In the genomic region with DNA sequence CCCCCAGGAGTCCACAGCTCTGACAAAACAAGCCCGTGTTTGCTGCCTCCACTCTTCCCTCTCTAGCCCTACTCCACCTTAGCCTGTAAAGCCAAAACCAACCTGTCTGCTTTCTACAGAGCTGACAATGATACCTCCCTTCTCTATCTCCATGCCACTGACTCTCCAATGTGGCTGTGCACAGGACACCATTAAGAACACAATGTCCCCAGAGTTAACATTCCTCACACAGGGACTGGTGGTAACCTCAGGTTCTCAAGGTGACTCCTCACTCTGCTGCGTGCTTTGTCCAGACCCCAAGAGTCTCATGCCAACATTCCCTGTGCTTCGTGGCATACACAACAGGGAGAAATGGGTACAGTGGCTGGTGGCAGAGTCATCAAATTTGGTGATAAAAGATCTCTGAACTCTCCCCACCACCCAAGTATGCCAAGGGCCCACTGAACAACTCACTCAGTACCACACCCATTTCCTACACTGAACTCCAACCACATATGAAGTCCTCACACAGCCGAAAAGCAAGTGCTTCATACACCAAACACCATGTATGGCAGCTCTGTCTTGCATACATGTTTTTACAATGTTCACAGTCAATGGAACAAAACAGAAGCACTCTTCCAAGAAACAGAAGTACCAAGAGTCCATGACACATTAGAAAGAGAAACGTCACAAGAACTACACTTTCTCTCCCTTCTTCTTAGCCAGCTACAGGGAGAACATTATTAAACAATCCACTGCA, we compare ENCODE assay signal across 17 cellular contexts. TPM values are rescaled to one million over a fixed set of nuclear protein-coding genes. Genes with fewer than 3 reads are reported as not detected.
DNase-seq lines count a peak whose midpoint lies in the region; ATAC-seq, FAIRE-seq and TF ChIP-seq lines count a peak whose summit lies in the region.
"Had no signal": no experiment of that assay in that cellular context is flagged by ENCODE, and none has a peak within 500 bp of the region (broad histone marks: within the 10 kb centered on the region; RNA-seq: fewer than 3 reads in every experiment).

No MANE protein-coding gene starts in this region.

- no peaks in the 10 kb centered on the region for H3K27me3 ChIP-seq in H9 (ENCODE audit: insufficient read depth, low read length)
- no peaks in the 10 kb centered on the region for H3K27me3 ChIP-seq in gastroesophageal sphincter
- H3K27me3 ChIP-seq: BLaER1 treated with 17β-estradiol and CSF1 and Interleukin-3, amounts not matched to agents 10 nM and 100 nM had no signal

- H4K5ac ChIP-seq in H9 (ENCODE audit: insufficient read length, low read depth, low read length): no peak overlapping the region

- H3K14ac ChIP-seq in H9 (ENCODE audit: insufficient read depth, low read length): no peak overlapping the region

- no peak for FAIRE-seq in frontal cortex (lab: Jason Lieb, UNC)
- FAIRE-seq: H54 had no signal

- H3K36me3 Mint-ChIP-seq in activated T-cell treated with anti-CD3 and anti-CD28 coated beads, Interleukin-2, amount 50 U/mL, for 4 hours (ENCODE audit: insufficient read depth): peaks cover 60% of the 10 kb centered on the region
- H3K36me3 Mint-ChIP-seq in H9 (ENCODE audit: insufficient read depth in 1 of 3, low read depth in 3 of 3): peaks cover 14 to 87% (median 74%) of the 10 kb centered on the region in 3 experiments
- H3K36me3 Mint-ChIP-seq in activated T-helper 2 cell treated with anti-CD3 and anti-CD28 coated beads, Interferon-gamma antibody, Interleukin-2, Interleukin-4, amounts not matched to agents 10 μg/mL and 5 μg/mL and 100 μg/mL, durations not matched to agents 14 hours and 24 hours and 36 hours (ENCODE audit: low read depth): peaks cover 80% of the 10 kb centered on the region
- H3K36me3 Mint-ChIP-seq in naive thymus-derived CD8-positive, alpha-beta T cell: peaks cover 11 to 68% (median 19%) of the 10 kb centered on the region in 3 donors

- peaks cover 36% of the 10 kb centered on the region for H3K4me1 Mint-ChIP-seq in activated T-cell treated with anti-CD3 and anti-CD28 coated beads, Interleukin-2, amount 50 U/mL, for 4 hours (ENCODE audit: low read depth)
- H3K4me1 Mint-ChIP-seq in H9: no peaks in the 10 kb centered on the region
- peaks cover 24% of the 10 kb centered on the region for H3K4me1 Mint-ChIP-seq in activated T-helper 2 cell treated with anti-CD3 and anti-CD28 coated beads, Interferon-gamma antibody, Interleukin-2, Interleukin-4, amounts not matched to agents 10 μg/mL and 5 μg/mL and 100 μg/mL, durations not matched to agents 14 hours and 24 hours and 36 hours (ENCODE audit: low read depth)
- peaks cover 17 to 33% (median 31%) of the 10 kb centered on the region in 4 donors for H3K4me1 Mint-ChIP-seq in naive thymus-derived CD8-positive, alpha-beta T cell

- peak overlapping the region; percentile 1 for H3K4me3 Mint-ChIP-seq in activated T-cell treated with anti-CD3 and anti-CD28 coated beads, Interleukin-2, amount 50 U/mL, for 4 hours
- H3K4me3 Mint-ChIP-seq in H9: no peak overlapping the region
- no peak overlapping the region for H3K4me3 Mint-ChIP-seq in activated T-helper 2 cell treated with anti-CD3 and anti-CD28 coated beads, Interferon-gamma antibody, Interleukin-2, Interleukin-4, amounts not matched to agents 10 μg/mL and 5 μg/mL and 100 μg/mL, durations not matched to agents 14 hours and 24 hours and 36 hours (ENCODE audit: low read depth)
- peak overlapping the region; percentile 17 to 80 (median 68) for H3K4me3 Mint-ChIP-seq in naive thymus-derived CD8-positive, alpha-beta T cell

- no peak overlapping the region for H2BK120ac ChIP-seq in H9 (ENCODE audit: low read depth, low read length, poor library complexity, severe bottlenecking)

- peaks cover 10% of the 10 kb centered on the region for H3K79me1 ChIP-seq in H9 (ENCODE audit: insufficient read depth, low read depth, low read length, poor library complexity, severe bottlenecking)

- H3K4me3 ChIP-seq in gastroesophageal sphincter: no peak overlapping the region
- H3K4me3 ChIP-seq: BLaER1 treated with 17β-estradiol and CSF1 and Interleukin-3, amounts not matched to agents 10 nM and 100 nM had no signal

- no peaks in the 10 kb centered on the region for H3K9me3 Mint-ChIP-seq in activated T-cell treated with anti-CD3 and anti-CD28 coated beads, Interleukin-2, amount 50 U/mL, for 4 hours
- H3K9me3 Mint-ChIP-seq in H9: no peaks in the 10 kb centered on the region
- H3K9me3 Mint-ChIP-seq in activated T-helper 2 cell treated with anti-CD3 and anti-CD28 coated beads, Interferon-gamma antibody, Interleukin-2, Interleukin-4, amounts not matched to agents 10 μg/mL and 5 μg/mL and 100 μg/mL, durations not matched to agents 14 hours and 24 hours and 36 hours: peaks cover 3% of the 10 kb centered on the region
- no peaks in the 10 kb centered on the region for H3K9me3 Mint-ChIP-seq in naive thymus-derived CD8-positive, alpha-beta T cell

- no peak overlapping the region for H3T11ph ChIP-seq in H9 (ENCODE audit: low read length)

- H3K18ac ChIP-seq in H9 (ENCODE audit: insufficient read length, low read depth, low read length): no peak overlapping the region

- no peak overlapping the region for H3K9ac ChIP-seq in H9 (ENCODE audit: extremely low read depth, insufficient read length, low read length)
- H3K9ac ChIP-seq: BLaER1 treated with 17β-estradiol and CSF1 and Interleukin-3, amounts not matched to agents 10 nM and 100 nM had no signal

- no peak overlapping the region for H2BK15ac ChIP-seq in H9 (ENCODE audit: low read depth, low read length)

- H2AFZ ChIP-seq in H9 (ENCODE audit: low read length): no peak overlapping the region

- H3K27ac ChIP-seq in H9 (ENCODE audit: insufficient read length, low read depth, low read length) (no peak overlapping the region), gastroesophageal sphincter (no peak overlapping the region)
- H3K27ac ChIP-seq: BLaER1 treated with 17β-estradiol and CSF1 and Interleukin-3, amounts not matched to agents 10 nM and 100 nM; WERI-Rb-1 had no signal

- no peaks in the 10 kb centered on the region for H4K20me1 ChIP-seq in H9 (ENCODE audit: control insufficient read depth, insufficient read depth, insufficient read length)

- peak overlapping the region; percentile 10 to 40 (median 15); a peak in 2 of 7 replicates for H3K27ac Mint-ChIP-seq in H9
- H3K27ac Mint-ChIP-seq in activated T-helper 2 cell treated with anti-CD3 and anti-CD28 coated beads, Interferon-gamma antibody, Interleukin-2, Interleukin-4, amounts not matched to agents 10 μg/mL and 5 μg/mL and 100 μg/mL, durations not matched to agents 14 hours and 24 hours and 36 hours: peak overlapping the region; percentile 70
- H3K27ac Mint-ChIP-seq in naive thymus-derived CD8-positive, alpha-beta T cell: peak overlapping the region; percentile 87 to 96 (median 92)

- H3K9me3 ChIP-seq in H9 (ENCODE audit: control insufficient read depth, low read depth, low read length): no peaks in the 10 kb centered on the region
- no peaks in the 10 kb centered on the region for H3K9me3 ChIP-seq in gastroesophageal sphincter
- H3K9me3 ChIP-seq: BLaER1 treated with 17β-estradiol and CSF1 and Interleukin-3, amounts not matched to agents 10 nM and 100 nM had no signal

- no peak overlapping the region for H4K91ac ChIP-seq in H9 (ENCODE audit: insufficient read length, low read depth, low read length)

- no CpG with 5 or more reads among the region's 5 CpGs for WGBS in H9 (ENCODE audit: extremely low coverage, insufficient read length, low lambda C conversion rate)
- 75 to 87% methylated on average over 3 to 5 of the region's 5 CpGs for WGBS in gastroesophageal sphincter (ENCODE audit: low coverage in 1 of 2), 2 donors

- no peak overlapping the region for H3K4ac ChIP-seq in H9 (ENCODE audit: low read depth, low read length)

- H3K4me2 ChIP-seq in H9 (ENCODE audit: insufficient read depth, insufficient read length, low read length): no peak overlapping the region

- TF ChIP-seq CTCF in H9 (conservative IDR thresholded peaks at IDR 0.05): no peak
- TF ChIP-seq CTCF in gastroesophageal sphincter (IDR thresholded peaks at IDR 0.05): no peak

- H3K27me3 Mint-ChIP-seq in activated T-cell treated with anti-CD3 and anti-CD28 coated beads, Interleukin-2, amount 50 U/mL, for 4 hours (ENCODE audit: low read depth): no peaks in the 10 kb centered on the region
- no peaks in the 10 kb centered on the region for H3K27me3 Mint-ChIP-seq in H9 (ENCODE audit: low read depth)
- H3K27me3 Mint-ChIP-seq in activated T-helper 2 cell treated with anti-CD3 and anti-CD28 coated beads, Interferon-gamma antibody, Interleukin-2, Interleukin-4, amounts not matched to agents 10 μg/mL and 5 μg/mL and 100 μg/mL, durations not matched to agents 14 hours and 24 hours and 36 hours (ENCODE audit: low read depth): no peaks in the 10 kb centered on the region
- H3K27me3 Mint-ChIP-seq in naive thymus-derived CD8-positive, alpha-beta T cell: no peaks in the 10 kb centered on the region

- no peak overlapping the region for H2AK5ac ChIP-seq in H9 (ENCODE audit: insufficient read length, low read length)

- no peak overlapping the region for H2BK20ac ChIP-seq in H9 (ENCODE audit: low read depth, low read length, poor library complexity, severe bottlenecking)

- H3K4me1 ChIP-seq in H9 (ENCODE audit: insufficient read depth, low read length): no peaks in the 10 kb centered on the region
- peaks cover 0 to 14% (median 0%) of the 10 kb centered on the region in 3 donors for H3K4me1 ChIP-seq in gastroesophageal sphincter

- peaks cover 1% of the 10 kb centered on the region; the same call in 1 of the 2 replicates for H3K79me2 ChIP-seq in H9 (ENCODE audit: insufficient read depth, low read length)

- intact Hi-C loops in activated T-helper 2 cell treated with anti-CD3 and anti-CD28 coated beads, Interferon-gamma antibody, Interleukin-2, Interleukin-4, amounts not matched to agents 10 μg/mL and 5 μg/mL and 100 μg/mL, durations not matched to agents 14 hours and 24 hours and 36 hours (cut with micrococcal nuclease): no loop called here

- TF ChIP-seq POLR2A in gastroesophageal sphincter (IDR thresholded peaks at IDR 0.05): no peak

- no peak overlapping the region for H2BK5ac ChIP-seq in H9 (ENCODE audit: insufficient read length, low read length)

- H3K23ac ChIP-seq in H9 (ENCODE audit: insufficient read length, low read depth, low read length): no peak overlapping the region

- POLR2A ChIA-PET in naive thymus-derived CD8-positive, alpha-beta T cell (lab: Charles Lee): interaction anchor here (0.6 to 2.6 kb wide), 2 partner anchors 13 to 47 kb away, joined by 3 to 12 read pairs; a partner anchor contains a TSS

- H3K23me2 ChIP-seq in H9 (ENCODE audit: insufficient read length, low read depth, low read length, poor library complexity, severe bottlenecking): no peaks in the 10 kb centered on the region

- DNase-seq in activated T-cell treated with anti-CD3 and anti-CD28 coated beads, Interleukin-2, amount 50 U/mL, for 4 hours: no peak
- no peak for DNase-seq in activated T-cell treated with anti-CD3 and anti-CD28 coated beads, Interleukin-2, amount 50 U/mL, for 48 hours
- DNase-seq in H9: no peak
- DNase-seq in activated T-helper 2 cell treated with anti-CD3 and anti-CD28 coated beads, Interferon-gamma antibody, Interleukin-2, Interleukin-4, amounts not matched to agents 10 μg/mL and 5 μg/mL and 100 μg/mL, durations not matched to agents 14 hours and 24 hours and 36 hours (ENCODE audit: low spot score): no peak
- DNase-seq in naive thymus-derived CD8-positive, alpha-beta T cell: peak in 4 of 10 donors; percentile 12 to 57 (median 42)
- no peak for DNase-seq in frontal cortex (ENCODE audit: low spot score in 2 of 2)
- DNase-seq: activated CD8-positive, alpha-beta memory T cell treated with anti-CD3 and anti-CD28 coated beads, Interleukin-2, amount 50 U/mL, for 4 hours; caudate nucleus; DMS53; NCI-H1417 treated with DMSO at 0.1 percent for 48 hours; NCI-H2171 treated with DMSO at 0.1 percent for 48 hours; NCI-H774; WERI-Rb-1 had no signal

- peak; percentile 76 to 77 for ATAC-seq in activated T-cell treated with anti-CD3 and anti-CD28 coated beads, Interleukin-2, amount 50 U/mL, for 4 hours
- ATAC-seq in naive thymus-derived CD8-positive, alpha-beta T cell: peak; percentile 91 to 95
- ATAC-seq in gastroesophageal sphincter (no peak), HG02678 (IDR thresholded peaks at IDR 0.05; ENCODE audit: unreplicated experiment) (no peak)

- H3K56ac ChIP-seq in H9 (ENCODE audit: insufficient read length, low read depth, low read length): no peak overlapping the region

- no peak for TF ChIP-seq EP300 in gastroesophageal sphincter (IDR thresholded peaks at IDR 0.05)

- H4K8ac ChIP-seq in H9 (replicated peaks; ENCODE audit: insufficient read length, low read depth, low read length): no peak overlapping the region

- no peak overlapping the region for H2BK12ac ChIP-seq in H9 (ENCODE audit: insufficient read length, low read depth, low read length)

- peaks cover 0 to 78% of the 10 kb centered on the region in 2 donors for H3K36me3 ChIP-seq in gastroesophageal sphincter

RNA-seq across cellular contexts. Expression of a gene that starts 21.1 kb away (rescaled TPM):
- total RNA-seq in activated T-cell treated with anti-CD3 and anti-CD28 coated beads, Interleukin-2, amount 50 U/mL, for 4 hours: 100 to 1,000 TPM in 1 of 3 donors, 10 to 100 TPM in 2; 94.9 to 100 (median 95.2) TPM
- total RNA-seq in H9 (2021) (134 and 135 TPM in 2 replicates), frontal cortex (17.9 TPM), gastroesophageal sphincter (10 to 100 TPM; 34.3 to 54.4 (median 39.0) TPM)
- 90.5 and 93.9 TPM in 2 replicates for total RNA-seq in activated T-helper 2 cell treated with anti-CD3 and anti-CD28 coated beads, Interferon-gamma antibody, Interleukin-2, Interleukin-4, amounts not matched to agents 10 μg/mL and 5 μg/mL and 100 μg/mL, durations not matched to agents 14 hours and 24 hours and 36 hours
- total RNA-seq in naive thymus-derived CD8-positive, alpha-beta T cell: 10 to 100 TPM; 62.9 to 65.8 TPM
- polyA plus RNA-seq in naive thymus-derived CD8-positive, alpha-beta T cell: 10 to 100 TPM in 2 of 3 donors, 1 to 10 TPM in 1; 3.5 to 12.5 (median 11.4) TPM

RNA-seq across cellular contexts. Expression of a gene that starts 47.6 kb away (rescaled TPM):
- 10 to 100 TPM; 60.6 to 77.5 (median 65.3) TPM for total RNA-seq in activated T-cell treated with anti-CD3 and anti-CD28 coated beads, Interleukin-2, amount 50 U/mL, for 4 hours
- total RNA-seq in H9 (2021) (60.4 and 61.8 TPM in 2 replicates), frontal cortex (93.8 TPM), gastroesophageal sphincter (10 to 100 TPM; 14.8 to 48.3 (median 25.7) TPM)
- total RNA-seq in activated T-helper 2 cell treated with anti-CD3 and anti-CD28 coated beads, Interferon-gamma antibody, Interleukin-2, Interleukin-4, amounts not matched to agents 10 μg/mL and 5 μg/mL and 100 μg/mL, durations not matched to agents 14 hours and 24 hours and 36 hours: 51.6 and 51.7 TPM in 2 replicates
- 10 to 100 TPM; 25.3 to 30.0 TPM for total RNA-seq in naive thymus-derived CD8-positive, alpha-beta T cell
- 10 to 100 TPM; 23.9 to 38.8 (median 27.5) TPM for polyA plus RNA-seq in naive thymus-derived CD8-positive, alpha-beta T cell

Comparison
In these comparisons a context has a peak if more than half of its experiments do, and no peak if none do; other contexts are left out.
1. ATAC-seq: peak in activated T-cell treated with anti-CD3 and anti-CD28 coated beads, Interleukin-2, amount 50 U/mL, for 4 hours (2 of 2) and naive thymus-derived CD8-positive, alpha-beta T cell (2 of 2); none in gastroesophageal sphincter (single experiment) and HG02678 (single experiment).
2. H3K4me3 Mint-ChIP-seq: peak in activated T-cell treated with anti-CD3 and anti-CD28 coated beads, Interleukin-2, amount 50 U/mL, for 4 hours (single experiment) and naive thymus-derived CD8-positive, alpha-beta T cell (10 of 10); none in H9 (0 of 2) and activated T-helper 2 cell treated with anti-CD3 and anti-CD28 coated beads, Interferon-gamma antibody, Interleukin-2, Interleukin-4, amounts not matched to agents 10 μg/mL and 5 μg/mL and 100 μg/mL, durations not matched to agents 14 hours and 24 hours and 36 hours (single experiment).
3. H3K27ac Mint-ChIP-seq: peak in every context shown above with its lines; median percentile 92 in naive thymus-derived CD8-positive, alpha-beta T cell; 70 in activated T-helper 2 cell treated with anti-CD3 and anti-CD28 coated beads, Interferon-gamma antibody, Interleukin-2, Interleukin-4, amounts not matched to agents 10 μg/mL and 5 μg/mL and 100 μg/mL, durations not matched to agents 14 hours and 24 hours and 36 hours; 15 in H9.